ENCODE assay signal across 11 cellular contexts in genomic region chr18:48997681-48997984, GRCh38. TPM values are rescaled to one million over a fixed set of nuclear protein-coding genes. Genes with fewer than 3 reads are reported as not detected.
A peak's percentile ranks its signal among the peaks of the same experiment; 100 is the strongest.
DNase-seq lines count a peak whose midpoint lies in the region; ATAC-seq, FAIRE-seq and TF ChIP-seq lines count a peak whose summit lies in the region.
"Had no signal": no experiment of that assay in that cellular context is flagged by ENCODE, and none has a peak within 500 bp of the region (broad histone marks: within the 10 kb centered on the region; RNA-seq: fewer than 3 reads in every experiment).

No MANE protein-coding gene starts in this region.

- no peaks in the 10 kb centered on the region for H3K36me3 Mint-ChIP-seq in CD4-positive, alpha-beta T cell (ENCODE audit: low read depth)

- H3K27ac Mint-ChIP-seq in CD4-positive, alpha-beta T cell = peak overlapping the region; percentile 85
- H3K27ac Mint-ChIP-seq: activated T-cell treated with anti-CD3 and anti-CD28 coated beads, Interleukin-2, amount 50 U/mL, for 24 hours had no signal

- H3K79me2 ChIP-seq in Loucy (ENCODE audit: insufficient read depth, low read length) (no peaks in the 10 kb centered on the region), endothelial cell of umbilical vein (ENCODE audit: control insufficient read depth, insufficient read depth, low read length) (no peaks in the 10 kb centered on the region), parathyroid adenoma (no peaks in the 10 kb centered on the region)

- no peaks in the 10 kb centered on the region for H3K9me3 ChIP-seq in CD4-positive, alpha-beta T cell (ENCODE audit: control insufficient read depth, low read length)
- H3K9me3 ChIP-seq in Loucy (ENCODE audit: insufficient read depth, low read depth, low read length) (no peaks in the 10 kb centered on the region), endothelial cell of umbilical vein (replicated peaks; ENCODE audit: control insufficient read depth, insufficient read depth, low read length) (no peaks in the 10 kb centered on the region), parathyroid adenoma (ENCODE audit: control insufficient read depth, low read length) (no peaks in the 10 kb centered on the region)
- H3K9me3 ChIP-seq: tibial nerve had no signal

- intact Hi-C loops in CD4-positive, alpha-beta T cell (cut with DNase I, micrococcal nuclease) = loop anchor here in 1 of 2 experiments (5.0 kb wide), 1 partner anchor 45 kb away; the partner anchor contains the start of gene SMAD7
- intact Hi-C loops in endothelial cell of umbilical vein (cut with micrococcal nuclease) = no loop called here

- peak overlapping the region; percentile 10 for H3K9ac ChIP-seq in Loucy (ENCODE audit: low read depth, low read length, poor library complexity, severe bottlenecking)
- peak overlapping the region; percentile 36 for H3K9ac ChIP-seq in endothelial cell of umbilical vein (replicated peaks; ENCODE audit: extremely low read depth, insufficient read depth, low read length)
- H3K9ac ChIP-seq in parathyroid adenoma = no peak overlapping the region

- TF ChIP-seq CTCF in CD4-positive, alpha-beta T cell (IDR thresholded peaks at IDR 0.05) = no peak
- TF ChIP-seq CTCF in Loucy (conservative IDR thresholded peaks at IDR 0.05; ENCODE audit: low read length) (no peak), endothelial cell of umbilical vein (IDR thresholded peaks at IDR 0.05; ENCODE audit: extremely low read depth in 1 of 2, insufficient read depth in 1 of 2, low read depth in 1 of 2, low read length in 2 of 2) (no peak), parathyroid adenoma (IDR thresholded peaks at IDR 0.05) (no peak)

- H3K27me3 Mint-ChIP-seq in CD4-positive, alpha-beta T cell = no peaks in the 10 kb centered on the region
- H3K27me3 Mint-ChIP-seq: activated T-cell treated with anti-CD3 and anti-CD28 coated beads, Interleukin-2, amount 50 U/mL, for 24 hours had no signal

- CTCF ChIA-PET in CD4-positive, alpha-beta T cell (lab: Charles Lee) = interaction anchor here (0.7 to 1.7 kb wide), 7 partner anchors 42 to 489 kb away, joined by 3 to 6 read pairs (median 3); partner anchors contain the start of gene C18orf32
- CTCF ChIA-PET in endothelial cell of umbilical vein (lab: Charles Lee) = interaction anchor here (0.6 to 1.8 kb wide), 7 partner anchors 9 to 132 kb away, joined by 3 to 7 read pairs (median 3); no protein-coding TSS in a partner anchor

- H3K27me3 ChIP-seq in CD4-positive, alpha-beta T cell (ENCODE audit: control insufficient read depth, insufficient read depth, low read length) = no peaks in the 10 kb centered on the region
- H3K27me3 ChIP-seq in Loucy (ENCODE audit: insufficient read depth, low read length, poor library complexity, severe bottlenecking) (no peaks in the 10 kb centered on the region), endothelial cell of umbilical vein (ENCODE audit: control insufficient read depth in 2 of 2, insufficient read depth in 2 of 2, low read length in 2 of 2) (no peaks in the 10 kb centered on the region), parathyroid adenoma (ENCODE audit: control insufficient read depth, insufficient read depth, low read length) (no peaks in the 10 kb centered on the region)
- H3K27me3 ChIP-seq: tibial nerve had no signal

- no peak for FAIRE-seq in endothelial cell of umbilical vein (lab: Jason Lieb, UNC)

- H4K20me1 ChIP-seq in Loucy (ENCODE audit: insufficient read depth, low read length, poor library complexity, severe bottlenecking) (no peaks in the 10 kb centered on the region), endothelial cell of umbilical vein (replicated peaks; ENCODE audit: control insufficient read depth, extremely low read depth, insufficient read depth, low read length) (no peaks in the 10 kb centered on the region)

- no TSS peak for BruUV-seq in endothelial cell of umbilical vein (replicated peaks; lab: Mats Ljungman, UMichigan)

- H3K4me1 ChIP-seq in Loucy (ENCODE audit: insufficient read depth, low read length, poor library complexity, severe bottlenecking) (peaks cover 14% of the 10 kb centered on the region), endothelial cell of umbilical vein (ENCODE audit: control insufficient read depth, extremely low read depth, insufficient read depth, low read length) (peaks cover 9% of the 10 kb centered on the region), parathyroid adenoma (peaks cover 11% of the 10 kb centered on the region)

- POLR2A ChIA-PET in CD4-positive, alpha-beta T cell (lab: Charles Lee) = interaction anchor here (0.7 to 1.6 kb wide), 5 partner anchors 14 to 53 kb away, joined by 3 to 12 read pairs (median 4); partner anchors contain the start of gene SMAD7
- POLR2A ChIA-PET in endothelial cell of umbilical vein (lab: Charles Lee) = interaction anchor here (0.6 kb wide), 1 partner anchor 14 kb away, joined by 4 read pairs; no protein-coding TSS in a partner anchor

- H2AFZ ChIP-seq in Loucy (ENCODE audit: low read length) (no peak overlapping the region), endothelial cell of umbilical vein (ENCODE audit: low read depth, low read length) (no peak overlapping the region), parathyroid adenoma (peak overlapping the region; percentile 68)

- dilution Hi-C loops in endothelial cell of umbilical vein (cut with MboI; ENCODE audit: extremely low pct_ligation_motif_present, low sequenced_read_pairs) = no loop called here

- no peak overlapping the region for H3K27ac ChIP-seq in CD4-positive, alpha-beta T cell (ENCODE audit: low read depth, low read length)
- peak overlapping the region; percentile 69 for H3K27ac ChIP-seq in endothelial cell of umbilical vein (ENCODE audit: insufficient read depth, low read depth, low read length)
- H3K27ac ChIP-seq in parathyroid adenoma = no peak overlapping the region
- H3K27ac ChIP-seq: tibial nerve had no signal

- H3K36me3 ChIP-seq in Loucy (ENCODE audit: insufficient read depth, low read length) (no peaks in the 10 kb centered on the region), endothelial cell of umbilical vein (ENCODE audit: control insufficient read depth in 2 of 2, extremely low read depth in 1 of 2, insufficient read depth in 2 of 2, low read length in 2 of 2) (no peaks in the 10 kb centered on the region), parathyroid adenoma (ENCODE audit: control insufficient read depth, insufficient read depth, low read length) (no peaks in the 10 kb centered on the region)
- H3K36me3 ChIP-seq: tibial nerve had no signal

- H3K4me3 ChIP-seq in Loucy (ENCODE audit: low read length, poor library complexity, severe bottlenecking) = no peak overlapping the region
- H3K4me3 ChIP-seq in endothelial cell of umbilical vein (replicated peaks in 1 of 3; ENCODE audit: insufficient read depth in 1 of 3, low read depth in 1 of 3, low read length in 3 of 3) = no peak overlapping the region
- H3K4me3 ChIP-seq in parathyroid adenoma (ENCODE audit: low read depth, low read length) = peak overlapping the region; percentile 5
- H3K4me3 ChIP-seq: tibial nerve had no signal

- no peak for TF ChIP-seq POLR2A in endothelial cell of umbilical vein (IDR thresholded peaks at IDR 0.05; ENCODE audit: low read depth, low read length)

- peak overlapping the region; percentile 1 for H3K4me3 Mint-ChIP-seq in CD4-positive, alpha-beta T cell
- H3K4me3 Mint-ChIP-seq: activated T-cell treated with anti-CD3 and anti-CD28 coated beads, Interleukin-2, amount 50 U/mL, for 24 hours had no signal

- H3K9me2 ChIP-seq in Loucy (replicated peaks; ENCODE audit: low read depth, low read length) = no peaks in the 10 kb centered on the region

- DNase-seq in CD4-positive, alpha-beta T cell = no peak
- DNase-seq in endothelial cell of umbilical vein (ENCODE audit: low read depth, low spot score) (no peak), inferior parietal cortex (ENCODE audit: extremely low spot score) (no peak), SW 1271 (lab: John Stamatoyannopoulos, UW) (no peak), medulla oblongata (ENCODE audit: extremely low spot score) (no peak)
- DNase-seq: activated T-cell treated with anti-CD3 and anti-CD28 coated beads, Interleukin-2, amount 50 U/mL, for 24 hours; NK-92 treated with Interleukin-12 subunit alpha and Interleukin-12 subunit beta, amount 100 ng/mL, for 24 hours had no signal

- H3K4me2 ChIP-seq in Loucy (ENCODE audit: low read depth, low read length, poor library complexity, severe bottlenecking) = no peak overlapping the region
- no peak overlapping the region for H3K4me2 ChIP-seq in endothelial cell of umbilical vein (ENCODE audit: insufficient read depth, low read length)
- H3K4me2 ChIP-seq in parathyroid adenoma (ENCODE audit: low read length) = no peak overlapping the region

- no peaks in the 10 kb centered on the region for H3K9me3 Mint-ChIP-seq in CD4-positive, alpha-beta T cell
- H3K9me3 Mint-ChIP-seq: activated T-cell treated with anti-CD3 and anti-CD28 coated beads, Interleukin-2, amount 50 U/mL, for 24 hours had no signal

- ATAC-seq in CD4-positive, alpha-beta T cell (ENCODE audit: poor library complexity) = no peak
- ATAC-seq in GM21447 (IDR thresholded peaks at IDR 0.05; ENCODE audit: unreplicated experiment) = no peak

- peaks cover 21% of the 10 kb centered on the region for H3K4me1 Mint-ChIP-seq in CD4-positive, alpha-beta T cell (ENCODE audit: low read depth)

- no peaks in the 10 kb centered on the region for H3K9me1 ChIP-seq in endothelial cell of umbilical vein (replicated peaks; ENCODE audit: control insufficient read depth, extremely low read depth, insufficient read depth, low read length)

- no peaks in the 10 kb centered on the region for H3F3A ChIP-seq in Loucy (ENCODE audit: low read depth)

TF ChIP-seq in endothelial cell of umbilical vein, 7 proteins besides CTCF, POLR2A, EP300 and RAD21 (continues in another document):
- no peak for TF ChIP-seq GATA2 (IDR thresholded peaks at IDR 0.05; ENCODE audit: insufficient read depth, insufficient read length, low read depth, low read length)
- no peak for TF ChIP-seq MYC (IDR thresholded peaks at IDR 0.05; ENCODE audit: low read depth, low read length)
- TF ChIP-seq POLR2AphosphoS5 (IDR thresholded peaks at IDR 0.05; ENCODE audit: insufficient read depth, low read depth, low read length) = no peak
- TF ChIP-seq, protein P1, sequence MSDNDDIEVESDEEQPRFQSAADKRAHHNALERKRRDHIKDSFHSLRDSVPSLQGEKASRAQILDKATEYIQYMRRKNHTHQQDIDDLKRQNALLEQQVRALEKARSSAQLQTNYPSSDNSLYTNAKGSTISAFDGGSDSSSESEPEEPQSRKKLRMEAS (IDR thresholded peaks at IDR 0.05; ENCODE audit: insufficient read depth, insufficient read length) = no peak
- TF ChIP-seq FOS (IDR thresholded peaks at IDR 0.05; ENCODE audit: borderline replicate concordance, insufficient read depth, low read length) = no peak

RNA-seq across cellular contexts. Expression of gene SMAD7, which starts 46.9 kb away (rescaled TPM):
- 100 to 1,000 TPM; 244 to 254 TPM for total RNA-seq in CD4-positive, alpha-beta T cell
- 3.6 and 4.6 TPM in 2 replicates for total RNA-seq in endothelial cell of umbilical vein
- 8.0 and 10.2 TPM in 2 replicates for polyA plus RNA-seq in endothelial cell of umbilical vein
- 4.5 TPM in 2 replicates for polyA plus RNA-seq in endothelial cell of umbilical vein (2011; cell fraction: cytosol; rRNA removed)
- polyA plus RNA-seq in endothelial cell of umbilical vein (2011; cell fraction: nucleus; rRNA removed) = 5.0 and 9.0 TPM in 2 replicates
- polyA plus RNA-seq in endothelial cell of umbilical vein (2012) = 1.9 and 3.2 TPM in 2 replicates
- polyA minus RNA-seq in endothelial cell of umbilical vein = 12.6 and 15.2 TPM in 2 replicates
- 20.6 TPM for polyA minus RNA-seq in endothelial cell of umbilical vein (2011; cell fraction: cytosol; rRNA and poly(A)+ RNA removed)
- polyA minus RNA-seq in endothelial cell of umbilical vein (2011; cell fraction: nucleus; rRNA and poly(A)+ RNA removed) = 8.1 and 15.0 TPM in 2 replicates

Comparison
In these comparisons a context has a peak if more than half of its experiments do, and no peak if none do; other contexts are left out.
1. RNA of gene SMAD7, which starts 46.9 kb away (total RNA-seq): 244 to 254 TPM in CD4-positive, alpha-beta T cell; 3.6 to 4.6 TPM in endothelial cell of umbilical vein; every median in the first group is over 10 times any median in the second.